In the genomic region with DNA sequence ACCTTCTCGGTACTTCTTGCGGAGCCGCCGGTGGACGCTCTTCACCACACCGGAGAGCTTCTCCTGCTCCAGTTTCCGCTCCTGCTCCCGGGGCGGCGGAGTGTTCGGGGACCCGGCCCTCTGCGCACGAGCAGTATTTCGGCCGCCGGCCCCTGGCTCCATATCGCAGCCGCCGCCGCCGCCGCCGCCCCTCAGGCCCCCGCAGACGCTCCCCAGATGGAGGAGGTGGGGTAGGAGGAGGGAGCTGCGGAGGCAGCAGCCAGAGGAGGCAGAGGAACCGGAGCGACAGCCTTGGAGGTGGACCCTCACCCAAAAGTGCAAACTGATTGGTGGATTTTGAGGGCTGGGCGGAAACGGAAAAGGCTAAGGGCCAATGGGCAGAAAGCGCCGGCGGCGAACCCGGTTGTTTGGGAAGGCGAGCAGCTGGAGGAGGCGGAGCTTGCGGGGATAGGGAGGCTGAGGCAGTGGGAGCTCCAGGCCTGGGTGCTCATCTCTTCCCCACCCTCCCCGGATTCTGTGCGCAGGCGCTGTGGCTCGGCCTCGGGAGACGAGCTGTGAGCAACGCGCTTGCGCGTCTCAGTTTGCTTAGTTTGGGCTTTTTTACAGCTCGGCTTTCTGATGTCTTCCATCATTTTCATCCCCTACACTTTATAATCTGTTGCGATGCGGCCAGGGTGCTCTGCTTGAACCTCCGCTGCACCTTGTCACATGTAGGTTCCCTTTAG, we compare ENCODE assay signal across 8 cellular contexts.
DNase-seq lines count a peak whose midpoint lies in the region; ATAC-seq and TF ChIP-seq lines count a peak whose summit lies in the region.

No MANE protein-coding gene starts in this region.

- DNase-seq in NCI-H146 treated with DMSO at 0.1 percent for 48 hours (lab: John Stamatoyannopoulos, UW; ENCODE audit: unreplicated experiment) (peak; percentile 97), T-helper 1 cell (peak; percentile 99), amygdala (lab: John Stamatoyannopoulos, UW) (peak; percentile 79 to 100 (median 99)), left cardiac atrium (peak; percentile 99), posterior cingulate gyrus (peak; percentile 99 to 100 (median 100)), upper lobe of left lung (peak; percentile 98 to 99)

- H3K4me1 ChIP-seq in upper lobe of left lung: peaks cover 17 to 23% (median 18%) of the 10 kb centered on the region in 4 donors

- no peaks in the 10 kb centered on the region for H3K9me3 ChIP-seq in upper lobe of left lung

- H3K27me3 ChIP-seq in upper lobe of left lung: no peaks in the 10 kb centered on the region

- WGBS in upper lobe of left lung, 2 donors: 0 to 1% methylated on average over 15 to 42 of the region's 53 CpGs

- peak; percentile 63 for TF ChIP-seq POLR2A in GM15510 (IDR thresholded peaks at IDR 0.05; ENCODE audit: borderline replicate concordance, extremely low read depth, insufficient read length)
- TF ChIP-seq POLR2A in upper lobe of left lung (IDR thresholded peaks at IDR 0.05): peak in 2 of 4 donors; percentile 31 to 65

- peak overlapping the region; percentile 66 to 88 (median 81) for H3K27ac ChIP-seq in upper lobe of left lung

- H3K36me3 ChIP-seq in upper lobe of left lung: no peaks in the 10 kb centered on the region

- no peak for TF ChIP-seq CTCF in upper lobe of left lung (IDR thresholded peaks at IDR 0.05)

- TF ChIP-seq EP300 in upper lobe of left lung (IDR thresholded peaks at IDR 0.05): no peak

- H3K4me3 ChIP-seq in upper lobe of left lung: peak overlapping the region; percentile 71 to 91 (median 90)

- intact Hi-C loops in left cardiac atrium (cut with DNase I) (loop anchor here in 1 of 2 donors (10.0 kb wide), 1 partner anchor 175 kb away; a partner anchor contains a TSS), posterior cingulate gyrus (cut with DNase I) (loop anchor here (5.0 to 10.0 kb wide), 2 partner anchors 152 to 175 kb away; a partner anchor contains a TSS)

- ATAC-seq in HG02884 (IDR thresholded peaks at IDR 0.05; ENCODE audit: unreplicated experiment): peak; percentile 96
- ATAC-seq in left cardiac atrium: peak; percentile 98 to 99
- ATAC-seq in upper lobe of left lung (ENCODE audit: low FRiP score in 2 of 2): peak; percentile 99 to 100

Comparison
In these comparisons a context has a peak if more than half of its experiments do, and no peak if none do; other contexts are left out.
1. Peak in every context shown above with its lines: DNase-seq, ATAC-seq, H3K4me3 ChIP-seq and H3K27ac ChIP-seq.